28 cellular contexts compared by ENCODE assay signal in genomic region chr9:108180511-108180910, GRCh38.
DNase-seq lines count a peak whose midpoint lies in the region; ATAC-seq, FAIRE-seq and TF ChIP-seq lines count a peak whose summit lies in the region.
"Had no signal": no experiment of that assay in that cellular context is flagged by ENCODE, and none has a peak within 500 bp of the region (broad histone marks: within the 10 kb centered on the region; RNA-seq: fewer than 3 reads in every experiment).

No MANE protein-coding gene starts in this region.

- CTCF ChIA-PET in CD8-positive, alpha-beta T cell (lab: Charles Lee), result no interaction called here

- no peaks in the 10 kb centered on the region for H3K4me1 ChIP-seq in small intestine (ENCODE audit: control insufficient read depth in 2 of 2, insufficient read depth in 1 of 2, low read depth in 1 of 2, low read length in 1 of 2)
- H3K4me1 ChIP-seq in CD8-positive, alpha-beta T cell (ENCODE audit: insufficient read depth, low read length), result no peaks in the 10 kb centered on the region

- no peaks in the 10 kb centered on the region for H3K9me3 ChIP-seq in small intestine (ENCODE audit: control insufficient read depth, low read depth)
- H3K9me3 ChIP-seq in CD8-positive, alpha-beta T cell (ENCODE audit: low read length), result no peaks in the 10 kb centered on the region
- H3K9me3 ChIP-seq: heart right ventricle, SK-N-SH had no signal

- no peak for TF ChIP-seq CTCF in choroid plexus epithelial cell (conservative IDR thresholded peaks at IDR 0.05; ENCODE audit: low read depth, low read length)
- TF ChIP-seq CTCF in CD8-positive, alpha-beta T cell (IDR thresholded peaks at IDR 0.05), result no peak

- peaks cover 3% of the 10 kb centered on the region for H3K9me3 Mint-ChIP-seq in CD8-positive, alpha-beta T cell
- H3K9me3 Mint-ChIP-seq: activated CD4-positive, alpha-beta T cell treated with anti-CD3 and anti-CD28 coated beads, Interleukin-2, amount 10 ng/mL, durations not matched to agents 7 days and 5 days had no signal

- no peaks in the 10 kb centered on the region for H3K36me3 ChIP-seq in small intestine (ENCODE audit: control insufficient read depth in 2 of 2, insufficient read depth in 2 of 2, low read length in 2 of 2)
- no peaks in the 10 kb centered on the region for H3K36me3 ChIP-seq in CD8-positive, alpha-beta T cell (ENCODE audit: insufficient read depth, low read length)
- H3K36me3 ChIP-seq: heart right ventricle had no signal

- no peaks in the 10 kb centered on the region for H3K36me3 Mint-ChIP-seq in CD8-positive, alpha-beta T cell
- H3K36me3 Mint-ChIP-seq: activated naive CD4-positive, alpha-beta T cell treated with anti-CD3 and anti-CD28 coated beads, Interleukin-2, amount 50 U/mL, for 24 hours; naive B cell had no signal

- H3K27me3 ChIP-seq in small intestine (ENCODE audit: control insufficient read depth in 2 of 2, insufficient read depth in 2 of 2, low read length in 2 of 2), result no peaks in the 10 kb centered on the region
- no peaks in the 10 kb centered on the region for H3K27me3 ChIP-seq in CD8-positive, alpha-beta T cell (ENCODE audit: insufficient read depth, low read length)
- H3K27me3 ChIP-seq: heart right ventricle had no signal

- no peaks in the 10 kb centered on the region for H3K4me1 Mint-ChIP-seq in CD8-positive, alpha-beta T cell (ENCODE audit: low read depth)
- H3K4me1 Mint-ChIP-seq: activated CD4-positive, alpha-beta T cell treated with anti-CD3 and anti-CD28 coated beads, Interleukin-2, amount 10 ng/mL, durations not matched to agents 7 days and 5 days; activated naive CD4-positive, alpha-beta T cell treated with anti-CD3 and anti-CD28 coated beads, Interleukin-2, amount 50 U/mL, for 24 hours; central memory CD8-positive, alpha-beta T cell had no signal

- H3K27me3 Mint-ChIP-seq in CD8-positive, alpha-beta T cell (ENCODE audit: low read depth), result no peaks in the 10 kb centered on the region
- H3K27me3 Mint-ChIP-seq: activated CD4-positive, alpha-beta T cell treated with anti-CD3 and anti-CD28 coated beads, Interleukin-2, amount 10 ng/mL, durations not matched to agents 7 days and 5 days; activated naive CD4-positive, alpha-beta T cell treated with anti-CD3 and anti-CD28 coated beads, Interleukin-2, amount 50 U/mL, for 24 hours; central memory CD8-positive, alpha-beta T cell had no signal

- H3K27ac ChIP-seq in small intestine (ENCODE audit: low read depth in 1 of 2, low read length in 1 of 2), result no peak overlapping the region
- no peak overlapping the region for H3K27ac ChIP-seq in CD8-positive, alpha-beta T cell (ENCODE audit: low read depth, low read length)
- H3K27ac ChIP-seq: epithelial cell of prostate, heart right ventricle, skin epidermis, VCaP had no signal

- ATAC-seq in CD8-positive, alpha-beta T cell, result no peak
- ATAC-seq: activated T-cell treated with anti-CD3 and anti-CD28 coated beads, Interleukin-2, amount 50 U/mL, for 72 hours; heart right ventricle; K562 had no signal

- H3K4me3 ChIP-seq in choroid plexus epithelial cell (ENCODE audit: low read depth, low read length) (no peak overlapping the region), small intestine (ENCODE audit: low read depth in 1 of 2, low read length in 2 of 2) (no peak overlapping the region)
- no peak overlapping the region for H3K4me3 ChIP-seq in CD8-positive, alpha-beta T cell (ENCODE audit: low read depth, low read length)
- H3K4me3 ChIP-seq: heart right ventricle, K562, skin epidermis had no signal

- in situ Hi-C loops in ACHN (cut with HindIII; ENCODE audit: low pct_ligation_motif_present, low pct_unique_long_range_greater_than_20kb, low sequenced_read_pairs), result no loop called here

- no peak overlapping the region for H3K27ac Mint-ChIP-seq in CD8-positive, alpha-beta T cell
- H3K27ac Mint-ChIP-seq: activated CD4-positive, alpha-beta T cell treated with anti-CD3 and anti-CD28 coated beads, Interleukin-2, amount 10 ng/mL, durations not matched to agents 7 days and 5 days; activated naive CD4-positive, alpha-beta T cell treated with anti-CD3 and anti-CD28 coated beads, Interleukin-2, amount 50 U/mL, for 24 hours; activated T-cell treated with anti-CD3 and anti-CD28 coated beads, Interleukin-2, amount 50 U/mL, for 72 hours had no signal

- DNase-seq in NCI-H146 (lab: John Stamatoyannopoulos, UW) (peak; percentile 3), NCI-H146 treated with DMSO at 0.1 percent for 48 hours (lab: John Stamatoyannopoulos, UW; ENCODE audit: unreplicated experiment) (no peak), NCI-H2171 treated with DMSO at 0.1 percent for 48 hours (lab: John Stamatoyannopoulos, UW) (peak; percentile 80), choroid plexus epithelial cell (ENCODE audit: low read depth) (peak; percentile 26), small intestine (peak; percentile 58), COLO829 (ENCODE audit: low spot score) (no peak), ACHN (no peak)
- no peak for DNase-seq in CD8-positive, alpha-beta T cell
- DNase-seq: 8988T; activated CD4-positive, alpha-beta T cell treated with anti-CD3 and anti-CD28 coated beads, Interleukin-2, amount 10 ng/mL, durations not matched to agents 7 days and 5 days; activated T-cell treated with anti-CD3 and anti-CD28 coated beads, Interleukin-2, amount 50 U/mL, for 72 hours; AML-193; foreskin fibroblast; heart right ventricle; mesenchymal stem cell; naive B cell; NCI-H1930; occipital lobe; SK-N-SH; stimulated activated CD4-positive, alpha-beta T cell treated with anti-CD3 and anti-CD28 coated beads, Interleukin-1b, Interleukin-23, amount 100 ng/mL, for 48 hours; substantia nigra had no signal

- WGBS in small intestine, 3 donors, result 6 to 66% (median 41%) methylated on average over 1 of the region's 1 CpG

- H3K4me3 Mint-ChIP-seq in CD8-positive, alpha-beta T cell, result no peak overlapping the region
- H3K4me3 Mint-ChIP-seq: activated CD4-positive, alpha-beta T cell treated with anti-CD3 and anti-CD28 coated beads, Interleukin-2, amount 10 ng/mL, durations not matched to agents 7 days and 5 days; activated naive CD4-positive, alpha-beta T cell treated with anti-CD3 and anti-CD28 coated beads, Interleukin-2, amount 50 U/mL, for 24 hours; activated T-cell treated with anti-CD3 and anti-CD28 coated beads, Interleukin-2, amount 50 U/mL, for 72 hours; central memory CD8-positive, alpha-beta T cell; naive B cell had no signal

- intact Hi-C loops in CD8-positive, alpha-beta T cell (cut with DNase I, micrococcal nuclease), result no loop called here

- POLR2A ChIA-PET in CD8-positive, alpha-beta T cell (lab: Charles Lee), result no interaction called here

- no peak for FAIRE-seq in small intestine (lab: Jason Lieb, UNC)
- FAIRE-seq: H54, K562 had no signal

Comparison
In these comparisons a context has a peak if more than half of its experiments do, and no peak if none do; other contexts are left out.
1. DNase-seq: peak in NCI-H146 (single experiment), NCI-H2171 treated with DMSO at 0.1 percent for 48 hours (single experiment), choroid plexus epithelial cell (single experiment) and small intestine (single experiment); none in NCI-H146 treated with DMSO at 0.1 percent for 48 hours (single experiment), COLO829 (single experiment), ACHN (single experiment) and CD8-positive, alpha-beta T cell (0 of 7).